29 cellular contexts compared by ENCODE assay signal in the genomic region with DNA sequence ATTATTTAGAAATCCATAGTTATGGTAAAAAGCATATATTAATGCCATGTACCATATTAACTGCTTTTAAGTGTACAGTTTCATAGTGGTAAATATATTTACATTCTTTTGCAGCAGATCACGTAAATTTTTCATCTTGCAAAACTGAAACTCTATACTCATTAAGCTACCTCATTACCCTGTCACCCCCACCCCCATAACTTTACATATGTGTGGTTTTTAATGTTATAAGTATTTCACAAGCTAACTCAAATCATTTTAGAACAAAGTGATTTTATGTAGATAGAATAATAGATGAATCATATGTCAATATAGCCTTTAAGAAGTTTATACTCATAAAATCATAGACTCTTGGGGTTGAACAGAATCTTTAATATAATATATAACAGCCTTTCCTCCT. TPM values are rescaled to one million over a fixed set of nuclear protein-coding genes. Genes with fewer than 3 reads are reported as not detected.
"Had no signal": no experiment of that assay in that cellular context is flagged by ENCODE, and none has a peak within 500 bp of the region (broad histone marks: within the 10 kb centered on the region; RNA-seq: fewer than 3 reads in every experiment).

No MANE protein-coding gene starts in this region.

- H3K4me1 ChIP-seq: neural progenitor cell, parathyroid adenoma, right atrium auricular region, right lobe of liver, stomach, testis, thyroid gland, transverse colon, upper lobe of left lung had no signal

- H3K4me3 Mint-ChIP-seq: immature natural killer cell, mesothelial cell of epicardium, naive B cell, natural killer cell, nephron progenitor cell, neural progenitor cell had no signal

- H3K4me2 ChIP-seq: neural progenitor cell, smooth muscle cell had no signal

- H3K79me2 ChIP-seq: parathyroid adenoma had no signal

- H3K9ac ChIP-seq: neural progenitor cell, parathyroid adenoma had no signal

- FAIRE-seq: islet of Langerhans, urothelium cell line had no signal

- DNase-seq: hypothalamus; immature natural killer cell; kidney; left ventricle myocardium inferior; mesendoderm; naive B cell; natural killer cell; nephron progenitor cell; occipital lobe; right lobe of liver; stimulated activated CD4-positive, alpha-beta T cell treated with anti-CD3 and anti-CD28 coated beads, Interleukin-1b, Interleukin-23, amount 100 ng/mL, for 48 hours; stimulated activated CD4-positive, alpha-beta T cell treated with anti-CD3 and anti-CD28 coated beads, Interleukin-2, amount 100 ng/mL, for 48 hours; stimulated activated CD4-positive, alpha-beta T cell treated with anti-CD3 and anti-CD28 coated beads, Interleukin-4, amount 100 ng/mL, for 4 hours; stimulated activated naive CD4-positive, alpha-beta T cell; stomach; testis; thyroid gland; transverse colon; upper lobe of left lung had no signal

- H3K27ac Mint-ChIP-seq: immature natural killer cell, mesothelial cell of epicardium, naive B cell, natural killer cell, nephron progenitor cell, neural progenitor cell had no signal

- H3K4me1 Mint-ChIP-seq: immature natural killer cell, mesothelial cell of epicardium, naive B cell, natural killer cell, neural progenitor cell had no signal

- H3K27me3 Mint-ChIP-seq: naive B cell had no signal

- H3K27me3 ChIP-seq: neural progenitor cell, neutrophil, right atrium auricular region, right lobe of liver, stomach, testis, thyroid gland, transverse colon, upper lobe of left lung had no signal

- H2AFZ ChIP-seq: neural progenitor cell, parathyroid adenoma had no signal

- H3K9me3 ChIP-seq: left ventricle myocardium inferior, neutrophil, right atrium auricular region, right lobe of liver, stomach, testis, thyroid gland, transverse colon, upper lobe of left lung had no signal

- H3K36me3 ChIP-seq: left ventricle myocardium inferior, neural progenitor cell, neutrophil, right atrium auricular region, right lobe of liver, stomach, thyroid gland, transverse colon, upper lobe of left lung had no signal

- ATAC-seq: natural killer cell, right lobe of liver had no signal

- H3K9me3 Mint-ChIP-seq: nephron progenitor cell, neural progenitor cell had no signal

- H3K27ac ChIP-seq: left ventricle myocardium inferior, neural progenitor cell, neutrophil, parathyroid adenoma, right atrium auricular region, right lobe of liver, stomach, testis, thyroid gland, transverse colon, upper lobe of left lung had no signal

- H3K4me3 ChIP-seq: left ventricle myocardium inferior, lung, neural progenitor cell, right atrium auricular region, right lobe of liver, smooth muscle cell, stomach, testis, thyroid gland, transverse colon, upper lobe of left lung had no signal

- H3K36me3 Mint-ChIP-seq: immature natural killer cell, mesothelial cell of epicardium, naive B cell, natural killer cell, neural progenitor cell had no signal

RNA-seq across cellular contexts. Expression of a gene that starts 7.1 kb away (rescaled TPM):
- total RNA-seq: pulmonary artery endothelial cell, transverse colon had no signal
- polyA plus RNA-seq: immature natural killer cell had no signal
